In the genomic region with DNA sequence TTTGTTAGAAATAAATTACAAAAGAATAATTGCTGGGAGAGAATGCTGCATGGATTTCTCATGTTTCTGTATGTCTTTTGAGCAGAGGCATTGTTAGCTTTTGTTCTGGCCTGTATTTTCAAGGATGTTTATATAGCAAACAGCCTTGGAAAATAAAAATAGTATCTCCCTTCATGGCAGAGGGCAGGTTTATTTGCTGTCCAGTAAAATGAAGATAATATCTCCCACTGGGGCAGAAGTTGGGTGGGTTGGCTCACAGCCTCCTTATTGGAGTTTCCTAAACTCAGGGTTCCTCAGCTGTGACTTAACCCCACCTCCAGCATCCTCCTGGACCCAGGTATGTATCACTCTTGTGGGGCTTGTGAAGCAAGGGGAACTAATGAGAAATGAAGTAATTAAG, we compare ENCODE assay signal across 16 cellular contexts. TPM values are rescaled to one million over a fixed set of nuclear protein-coding genes. Genes with fewer than 3 reads are reported as not detected.
DNase-seq lines count a peak whose midpoint lies in the region; ATAC-seq and TF ChIP-seq lines count a peak whose summit lies in the region.
"Had no signal": no experiment of that assay in that cellular context is flagged by ENCODE, and none has a peak within 500 bp of the region (broad histone marks: within the 10 kb centered on the region; RNA-seq: fewer than 3 reads in every experiment).

No MANE protein-coding gene starts in this region.

- no peak for DNase-seq in GM23248
- no peak for DNase-seq in PC-3
- no peak for DNase-seq in erythroblast (lab: John Stamatoyannopoulos, UW)
- DNase-seq in left ventricle myocardium inferior: no peak
- no peak for DNase-seq in stimulated activated naive B cell treated with anti-CD40 and anti-IgM and Interleukin-4, amounts not matched to agents 10 μg/mL and 1 μg/mL and 100 μg/mL, for 72 hours
- DNase-seq: ACHN; BE2C; C1 segment of cervical spinal cord; CD4-positive, alpha-beta memory T cell; DMS79 treated with DMSO at 0.1 percent for 48 hours; GF-D8; HCEC 1CT had no signal

- no peaks in the 10 kb centered on the region for H3K36me3 Mint-ChIP-seq in stimulated activated naive B cell treated with anti-CD40 and anti-IgM and Interleukin-4, amounts not matched to agents 10 μg/mL and 1 μg/mL and 100 μg/mL, for 72 hours
- H3K36me3 Mint-ChIP-seq: CD4-positive, alpha-beta memory T cell had no signal

- ATAC-seq in PC-3 (no peak), HG02852 (IDR thresholded peaks at IDR 0.05; ENCODE audit: unreplicated experiment) (no peak)
- ATAC-seq in stimulated activated naive B cell treated with anti-CD40 and anti-IgM and Interleukin-4, amounts not matched to agents 10 μg/mL and 1 μg/mL and 100 μg/mL, for 72 hours (replicated peaks): no peak
- ATAC-seq: K562 had no signal

- H3K27ac ChIP-seq in GM23248 (peak overlapping the region; percentile 68), PC-3 (ENCODE audit: low read length) (peak overlapping the region; percentile 36), VCaP (peak overlapping the region; percentile 80), left ventricle myocardium inferior (replicated peaks) (no peak overlapping the region)
- H3K27ac ChIP-seq: HL-60 had no signal

- CTCF ChIA-PET in PC-3 (lab: Charles Lee): no interaction called here

- in situ Hi-C loops in GM23248 (cut with MboI): no loop called here

- H3K27me3 ChIP-seq in GM23248 (replicated peaks; ENCODE audit: insufficient read depth) (no peaks in the 10 kb centered on the region), PC-3 (ENCODE audit: low read length) (no peaks in the 10 kb centered on the region), left ventricle myocardium inferior (ENCODE audit: low read depth) (no peaks in the 10 kb centered on the region)

- H3K27me3 Mint-ChIP-seq in stimulated activated naive B cell treated with anti-CD40 and anti-IgM and Interleukin-4, amounts not matched to agents 10 μg/mL and 1 μg/mL and 100 μg/mL, for 72 hours: peaks cover 9 to 12% of the 10 kb centered on the region in 2 donors

- POLR2A ChIA-PET in PC-3 (lab: Charles Lee; ENCODE audit: unreplicated experiment): no interaction called here

- H3K4me1 Mint-ChIP-seq in stimulated activated naive B cell treated with anti-CD40 and anti-IgM and Interleukin-4, amounts not matched to agents 10 μg/mL and 1 μg/mL and 100 μg/mL, for 72 hours: no peaks in the 10 kb centered on the region
- H3K4me1 Mint-ChIP-seq: CD4-positive, alpha-beta memory T cell had no signal

- H4K20me1 ChIP-seq in GM23248 (ENCODE audit: insufficient read depth) (no peaks in the 10 kb centered on the region), PC-3 (ENCODE audit: low read length) (no peaks in the 10 kb centered on the region)

- intact Hi-C loops in PC-3 (cut with micrococcal nuclease): no loop called here
- intact Hi-C loops in left ventricle myocardium inferior (cut with micrococcal nuclease): no loop called here

- TF ChIP-seq CTCF in PC-3 (conservative IDR thresholded peaks at IDR 0.05; ENCODE audit: low read depth, low read length) (no peak), VCaP (conservative IDR thresholded peaks at IDR 0.05) (no peak), left ventricle myocardium inferior (IDR thresholded peaks at IDR 0.05; ENCODE audit: borderline replicate concordance) (no peak)

- peaks cover 10 to 11% of the 10 kb centered on the region in 2 donors for H3K9me3 Mint-ChIP-seq in stimulated activated naive B cell treated with anti-CD40 and anti-IgM and Interleukin-4, amounts not matched to agents 10 μg/mL and 1 μg/mL and 100 μg/mL, for 72 hours

- no peaks in the 10 kb centered on the region for H3K36me3 ChIP-seq in GM23248 (ENCODE audit: low read depth)
- H3K36me3 ChIP-seq in PC-3 (ENCODE audit: low read depth, low read length): no peaks in the 10 kb centered on the region
- H3K36me3 ChIP-seq in left ventricle myocardium inferior: no peaks in the 10 kb centered on the region
- H3K36me3 ChIP-seq: BE2C had no signal

- H3F3A ChIP-seq in GM23248 (ENCODE audit: insufficient read depth) (peaks cover 17% of the 10 kb centered on the region), PC-3 (ENCODE audit: low read length, unreplicated experiment) (no peaks in the 10 kb centered on the region)

- no peak overlapping the region for H3K27ac Mint-ChIP-seq in stimulated activated naive B cell treated with anti-CD40 and anti-IgM and Interleukin-4, amounts not matched to agents 10 μg/mL and 1 μg/mL and 100 μg/mL, for 72 hours
- H3K27ac Mint-ChIP-seq: CD4-positive, alpha-beta memory T cell had no signal

- H3K4me3 Mint-ChIP-seq in stimulated activated naive B cell treated with anti-CD40 and anti-IgM and Interleukin-4, amounts not matched to agents 10 μg/mL and 1 μg/mL and 100 μg/mL, for 72 hours: no peak overlapping the region
- H3K4me3 Mint-ChIP-seq: CD4-positive, alpha-beta memory T cell had no signal

- no TSS peak for BruUV-seq in PC-3 (replicated peaks; lab: Mats Ljungman, UMichigan)

- H3K9ac ChIP-seq in GM23248: peak overlapping the region; percentile 28; the same call in 1 of the 2 replicates
- H3K9ac ChIP-seq in PC-3 (ENCODE audit: low read length): no peak overlapping the region

- H2AFZ ChIP-seq in GM23248 (no peak overlapping the region), PC-3 (ENCODE audit: low read length) (no peak overlapping the region)

- H3K4me3 ChIP-seq in GM23248 (no peak overlapping the region), PC-3 (ENCODE audit: low read length) (no peak overlapping the region), left ventricle myocardium inferior (no peak overlapping the region)
- H3K4me3 ChIP-seq: K562 had no signal

- H3K79me2 ChIP-seq in GM23248 (ENCODE audit: insufficient read depth) (no peaks in the 10 kb centered on the region), PC-3 (ENCODE audit: low read length) (no peaks in the 10 kb centered on the region)

- H3K9me2 ChIP-seq in GM23248 (ENCODE audit: insufficient read depth) (no peaks in the 10 kb centered on the region), PC-3 (replicated peaks; ENCODE audit: low read length) (no peaks in the 10 kb centered on the region)

- no peaks in the 10 kb centered on the region for H3K9me3 ChIP-seq in GM23248 (ENCODE audit: low read depth)
- H3K9me3 ChIP-seq in PC-3 (ENCODE audit: low read length): no peaks in the 10 kb centered on the region
- peaks cover 10% of the 10 kb centered on the region for H3K9me3 ChIP-seq in left ventricle myocardium inferior (replicated peaks)
- H3K9me3 ChIP-seq: BE2C had no signal

- TF ChIP-seq POLR2A in erythroblast (IDR thresholded peaks at IDR 0.05; ENCODE audit: low read length): no peak

- H3K4me1 ChIP-seq in GM23248 (ENCODE audit: insufficient read depth): peaks cover 40% of the 10 kb centered on the region
- peaks cover 21% of the 10 kb centered on the region for H3K4me1 ChIP-seq in PC-3 (ENCODE audit: insufficient read depth, low read length)
- H3K4me1 ChIP-seq in left ventricle myocardium inferior: no peaks in the 10 kb centered on the region
- H3K4me1 ChIP-seq: BE2C had no signal

- H3K4me2 ChIP-seq in GM23248 (ENCODE audit: unreplicated experiment): no peak overlapping the region
- H3K4me2 ChIP-seq in PC-3 (ENCODE audit: low read length): peak overlapping the region; percentile 18; the same call in 1 of the 2 replicates

RNA-seq across cellular contexts. Expression of gene THSD4, which starts 43.7 kb away (rescaled TPM):
- 50.6 and 58.9 TPM in 2 replicates for total RNA-seq in GM23248 (2014; rRNA removed; shearing (Covaris generic))
- polyA plus RNA-seq in GM23248 (2016; fragmentation: Nextera tagmentation; extraction: Ambion mirVana): 13.3 and 14.2 TPM in 2 replicates
- 29.0 and 39.3 TPM in 2 replicates for total RNA-seq in PC-3 (2014; rRNA removed)
- 95.8 TPM for total RNA-seq in left ventricle myocardium inferior
- total RNA-seq: CD4-positive, alpha-beta memory T cell had no signal
- polyA plus RNA-seq: CD4-positive, alpha-beta memory T cell had no signal
